ENCODE assay signal across 1 cellular context in the genomic region with DNA sequence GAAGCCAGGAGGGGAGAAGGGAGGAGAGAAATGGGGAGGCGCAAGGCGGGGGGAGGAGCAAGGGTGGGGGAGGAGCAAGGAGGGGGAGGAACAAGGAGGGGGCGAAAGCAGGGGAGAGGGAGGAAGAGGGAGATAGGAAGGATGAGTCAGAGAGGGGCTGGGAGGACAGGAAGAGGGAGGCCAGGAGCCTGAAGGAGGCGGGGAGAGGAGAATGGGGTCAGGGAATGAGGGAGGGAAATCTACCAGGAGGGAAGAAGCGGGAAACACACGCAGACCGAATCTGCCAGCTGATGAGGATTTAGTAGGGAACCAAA.
TF ChIP-seq lines count a peak whose summit lies in the region.

No MANE protein-coding gene starts in this region.

TF ChIP-seq in H1, 55 proteins besides CTCF, POLR2A, EP300 and RAD21:
- peak; percentile 33; the same call in 1 of the 2 replicates for TF ChIP-seq EGR1 (IDR thresholded peaks at IDR 0.05; ENCODE audit: borderline replicate concordance, low read depth, low read length)
- TF ChIP-seq HDAC2 (IDR thresholded peaks at IDR 0.05; ENCODE audit: borderline replicate concordance in 1 of 2, low read depth in 2 of 2, low read length in 2 of 2): no peak
- TF ChIP-seq SRF (IDR thresholded peaks at IDR 0.05; ENCODE audit: low read depth, low read length): no peak
- TF ChIP-seq, protein P1, sequence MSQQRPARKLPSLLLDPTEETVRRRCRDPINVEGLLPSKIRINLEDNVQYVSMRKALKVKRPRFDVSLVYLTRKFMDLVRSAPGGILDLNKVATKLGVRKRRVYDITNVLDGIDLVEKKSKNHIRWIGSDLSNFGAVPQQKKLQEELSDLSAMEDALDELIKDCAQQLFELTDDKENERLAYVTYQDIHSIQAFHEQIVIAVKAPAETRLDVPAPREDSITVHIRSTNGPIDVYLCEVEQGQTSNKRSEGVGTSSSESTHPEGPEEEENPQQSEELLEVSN (IDR thresholded peaks at IDR 0.05): peak; percentile 84
- TF ChIP-seq CREB1 (IDR thresholded peaks at IDR 0.05): 0 out of 2 replicates have a peak, but pooled peaks have one; percentile 27
- peak; percentile 82; the same call in 1 of the 2 replicates for TF ChIP-seq JUND (IDR thresholded peaks at IDR 0.05; ENCODE audit: low read length)
- peak in 1 of 2 experiments; percentile 53; a peak in 1 of 4 replicates for TF ChIP-seq SIN3A (conservative IDR thresholded peaks at IDR 0.05 in 1 of 2, IDR thresholded peaks at IDR 0.05 in 1 of 2; ENCODE audit: low read depth in 1 of 2, low read length in 2 of 2)
- TF ChIP-seq ASH2L (IDR thresholded peaks at IDR 0.05; ENCODE audit: low read length): peak; percentile 44
- no peak for TF ChIP-seq KDM4A (IDR thresholded peaks at IDR 0.05; ENCODE audit: low read depth, low read length, severe bottlenecking)
TF ChIP-seq in H1: peak in this region for 6.
